Comparison of ENCODE assay signal across 14 cellular contexts in the genomic region with DNA sequence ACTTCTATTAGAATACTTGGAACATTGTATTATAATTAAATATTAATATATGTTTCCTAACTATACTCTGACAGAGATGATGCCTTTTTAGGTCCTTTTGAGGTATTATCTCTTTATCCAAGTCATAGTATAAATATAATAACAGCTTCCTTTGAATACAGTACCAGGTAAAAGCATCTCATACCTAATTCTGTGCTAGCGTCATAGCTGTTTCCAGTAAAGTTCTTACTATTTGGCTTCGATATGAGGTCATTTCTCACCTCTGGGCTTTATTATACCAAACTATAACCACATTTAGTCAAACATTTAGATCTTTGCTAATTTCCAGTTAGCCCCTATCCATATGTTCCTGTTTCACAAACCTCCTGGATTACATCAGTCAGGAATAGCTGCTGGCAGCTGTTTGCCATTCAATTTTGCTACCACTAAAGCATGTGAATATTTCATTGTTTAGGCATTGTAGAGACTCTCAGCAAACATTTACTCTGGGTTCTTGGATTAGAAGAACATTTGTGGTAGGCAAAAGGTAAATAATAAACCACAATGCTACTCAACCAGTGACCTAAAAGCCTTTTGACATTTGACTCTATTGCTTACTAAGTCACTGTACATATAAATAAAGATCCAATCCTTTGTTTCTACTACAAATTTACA.
DNase-seq lines count a peak whose midpoint lies in the region; ATAC-seq, FAIRE-seq and TF ChIP-seq lines count a peak whose summit lies in the region.
"Had no signal": no experiment of that assay in that cellular context is flagged by ENCODE, and none has a peak within 500 bp of the region (broad histone marks: within the 10 kb centered on the region; RNA-seq: fewer than 3 reads in every experiment).

No MANE protein-coding gene starts in this region.

- H3K9me3 Mint-ChIP-seq in activated CD4-positive, alpha-beta T cell treated with anti-CD3 and anti-CD28 coated beads for 36 hours (ENCODE audit: low read depth) = no peaks in the 10 kb centered on the region
- H3K9me3 Mint-ChIP-seq: H9 had no signal

- peak; percentile 69 for DNase-seq in DMS 273 (lab: John Stamatoyannopoulos, UW; ENCODE audit: unreplicated experiment)
- no peak for DNase-seq in DMS 273 treated with DMSO at 0.1 percent for 48 hours (lab: John Stamatoyannopoulos, UW)
- peak; percentile 58 to 75 for DNase-seq in NCI-H1930 (lab: John Stamatoyannopoulos, UW)
- no peak for DNase-seq in pancreas
- DNase-seq in activated CD4-positive, alpha-beta T cell treated with anti-CD3 and anti-CD28 coated beads for 36 hours = no peak
- DNase-seq: 8988T; activated CD4-positive, alpha-beta T cell treated with anti-CD3 and anti-CD28 coated beads for 48 hours; activated naive CD4-positive, alpha-beta T cell; H9 had no signal

- H3K36me3 ChIP-seq in pancreas = no peaks in the 10 kb centered on the region
- H3K36me3 ChIP-seq: thoracic aorta had no signal

- H3K4me1 ChIP-seq in pancreas = peaks cover 13 to 26% (median 14%) of the 10 kb centered on the region in 3 donors

- no peaks in the 10 kb centered on the region for H3K27me3 ChIP-seq in pancreas

- H3K36me3 Mint-ChIP-seq in activated CD4-positive, alpha-beta T cell treated with anti-CD3 and anti-CD28 coated beads for 36 hours (ENCODE audit: low read depth) = no peaks in the 10 kb centered on the region

- no peak overlapping the region for H3K4me3 Mint-ChIP-seq in activated CD4-positive, alpha-beta T cell treated with anti-CD3 and anti-CD28 coated beads for 36 hours
- H3K4me3 Mint-ChIP-seq: H9 had no signal

- CTCF ChIA-PET in activated CD4-positive, alpha-beta T cell treated with anti-CD3 and anti-CD28 coated beads for 36 hours (lab: Charles Lee) = interaction anchor here (1.0 kb wide), 1 partner anchor 16 kb away, joined by 4 read pairs; no protein-coding TSS in a partner anchor

- TF ChIP-seq CTCF in VCaP (conservative IDR thresholded peaks at IDR 0.05) (no peak), pancreas (IDR thresholded peaks at IDR 0.05) (no peak)

- intact Hi-C loops in pancreas (cut with DNase I) = no loop called here
- intact Hi-C loops in activated CD4-positive, alpha-beta T cell treated with anti-CD3 and anti-CD28 coated beads for 36 hours (cut with DNase I, micrococcal nuclease) = no loop called here

- WGBS in pancreas, 2 donors = 92 to 94% methylated on average over 2 of the region's 2 CpGs

- H3K9me3 ChIP-seq in pancreas = no peaks in the 10 kb centered on the region
- H3K9me3 ChIP-seq: thoracic aorta had no signal

- FAIRE-seq in pancreas (lab: Jason Lieb, UNC) = no peak

- ATAC-seq in pancreas = peak in 3 of 4 donors; percentile 52 to 64 (median 62)
- no peak for ATAC-seq in GM18505 (IDR thresholded peaks at IDR 0.05; ENCODE audit: unreplicated experiment)
- ATAC-seq in activated CD4-positive, alpha-beta T cell treated with anti-CD3 and anti-CD28 coated beads for 36 hours = no peak
- ATAC-seq in GM21786 (IDR thresholded peaks at IDR 0.05; ENCODE audit: unreplicated experiment) = no peak

- POLR2A ChIA-PET in activated CD4-positive, alpha-beta T cell treated with anti-CD3 and anti-CD28 coated beads for 36 hours (lab: Charles Lee) = no interaction called here

- no peak overlapping the region for H3K4me3 ChIP-seq in pancreas
- H3K4me3 ChIP-seq: thoracic aorta had no signal

- H3K4me1 Mint-ChIP-seq in activated CD4-positive, alpha-beta T cell treated with anti-CD3 and anti-CD28 coated beads for 36 hours = no peaks in the 10 kb centered on the region

- peaks cover 6% of the 10 kb centered on the region for H3K27me3 Mint-ChIP-seq in activated CD4-positive, alpha-beta T cell treated with anti-CD3 and anti-CD28 coated beads for 36 hours

- no peak overlapping the region for H3K27ac Mint-ChIP-seq in activated CD4-positive, alpha-beta T cell treated with anti-CD3 and anti-CD28 coated beads for 36 hours

- H3K27ac ChIP-seq in VCaP = peak overlapping the region; percentile 57
- no peak overlapping the region for H3K27ac ChIP-seq in pancreas
- H3K27ac ChIP-seq: RWPE1, thoracic aorta had no signal

- TF ChIP-seq POLR2A in GM18505 (IDR thresholded peaks at IDR 0.05; ENCODE audit: borderline replicate concordance, extremely low read depth, insufficient read depth, insufficient read length) = no peak

Comparison
In these comparisons a context has a peak if more than half of its experiments do, and no peak if none do; other contexts are left out.
1. DNase-seq: peak in DMS 273 (single experiment) and NCI-H1930 (2 of 2); none in DMS 273 treated with DMSO at 0.1 percent for 48 hours (single experiment), pancreas (0 of 6) and activated CD4-positive, alpha-beta T cell treated with anti-CD3 and anti-CD28 coated beads for 36 hours (single experiment).
2. ATAC-seq: peak in pancreas (3 of 4); none in GM18505 (single experiment), activated CD4-positive, alpha-beta T cell treated with anti-CD3 and anti-CD28 coated beads for 36 hours (single experiment) and GM21786 (single experiment).